Comparison of ENCODE assay signal across 19 cellular contexts in the genomic region with DNA sequence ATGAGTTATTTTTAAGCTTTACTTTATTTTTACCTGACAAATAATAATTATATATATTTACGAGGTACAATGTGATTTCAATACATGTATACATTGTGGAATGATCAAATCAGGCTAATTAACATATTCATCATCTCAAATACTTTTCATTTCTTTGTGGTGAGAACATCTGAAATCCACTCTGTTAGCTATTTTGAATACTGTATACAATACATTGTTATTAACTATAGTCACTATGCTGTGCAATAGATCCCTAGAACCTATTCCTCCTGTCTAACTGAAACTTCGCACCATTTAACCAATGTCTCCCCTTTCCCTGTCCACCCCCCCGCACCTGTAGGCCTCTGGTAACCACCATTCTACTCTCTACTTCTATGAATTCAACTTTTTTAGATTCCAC. TPM values are rescaled to one million over a fixed set of nuclear protein-coding genes. Genes with fewer than 3 reads are reported as not detected.
A peak's percentile ranks its signal among the peaks of the same experiment; 100 is the strongest.
DNase-seq lines count a peak whose midpoint lies in the region; ATAC-seq and FAIRE-seq lines count a peak whose summit lies in the region.
"Had no signal": no experiment of that assay in that cellular context is flagged by ENCODE, and none has a peak within 500 bp of the region (broad histone marks: within the 10 kb centered on the region; RNA-seq: fewer than 3 reads in every experiment).

No MANE protein-coding gene starts in this region.

- no peak for ATAC-seq in CD4-positive, CD25-positive, alpha-beta regulatory T cell (ENCODE audit: low read depth in 2 of 2)
- no peak for ATAC-seq in stimulated activated naive CD8-positive, alpha-beta T cell treated with anti-CD3 and anti-CD28 coated beads, Interleukin-15, Interleukin-2, amounts not matched to agents 100 U/mL and 50 U/mL, for 24 hours
- ATAC-seq: GM12878 had no signal

- H3K4me3 Mint-ChIP-seq in CD4-positive, CD25-positive, alpha-beta regulatory T cell: no peak overlapping the region
- no peak overlapping the region for H3K4me3 Mint-ChIP-seq in CD8-positive, alpha-beta memory T cell
- H3K4me3 Mint-ChIP-seq: HFFc6, IgD-negative memory B cell had no signal

- CTCF ChIA-PET in CD8-positive, alpha-beta memory T cell (lab: Charles Lee): no interaction called here

- no peaks in the 10 kb centered on the region for H3K36me3 ChIP-seq in CD4-positive, CD25-positive, alpha-beta regulatory T cell (ENCODE audit: control insufficient read depth, insufficient read depth, low read length)
- peaks cover 0 to 3% (median 2%) of the 10 kb centered on the region in 3 donors for H3K36me3 ChIP-seq in skeletal muscle tissue (ENCODE audit: control insufficient read depth in 3 of 3, insufficient read depth in 3 of 3, low read length in 3 of 3)
- H3K36me3 ChIP-seq in CD8-positive, alpha-beta memory T cell (ENCODE audit: insufficient read depth, low read length): no peaks in the 10 kb centered on the region
- H3K36me3 ChIP-seq: BLaER1 had no signal

- no peaks in the 10 kb centered on the region for H3K9me3 ChIP-seq in CD4-positive, CD25-positive, alpha-beta regulatory T cell (ENCODE audit: control insufficient read depth in 2 of 2, low read length in 2 of 2)
- H3K9me3 ChIP-seq in skeletal muscle tissue (ENCODE audit: control insufficient read depth in 3 of 3, low read length in 3 of 3): no peaks in the 10 kb centered on the region
- H3K9me3 ChIP-seq in CD8-positive, alpha-beta memory T cell (ENCODE audit: low read length): no peaks in the 10 kb centered on the region
- H3K9me3 ChIP-seq: BLaER1 had no signal

- no peaks in the 10 kb centered on the region for H3K27me3 ChIP-seq in CD4-positive, CD25-positive, alpha-beta regulatory T cell (ENCODE audit: control insufficient read depth, insufficient read depth, low read length)
- no peaks in the 10 kb centered on the region for H3K27me3 ChIP-seq in skeletal muscle tissue (ENCODE audit: control insufficient read depth in 3 of 3, insufficient read depth in 3 of 3, low read length in 3 of 3)
- no peaks in the 10 kb centered on the region for H3K27me3 ChIP-seq in CD8-positive, alpha-beta memory T cell (ENCODE audit: insufficient read depth, low read length, poor library complexity, severe bottlenecking)
- H3K27me3 ChIP-seq: BLaER1 had no signal

- H3K4me1 Mint-ChIP-seq in CD4-positive, CD25-positive, alpha-beta regulatory T cell: peaks cover 4 to 13% (median 9%) of the 10 kb centered on the region in 4 donors
- H3K4me1 Mint-ChIP-seq in CD8-positive, alpha-beta memory T cell: peaks cover 4 to 6% (median 6%) of the 10 kb centered on the region in 3 donors

- POLR2A ChIA-PET in CD8-positive, alpha-beta memory T cell (lab: Charles Lee): no interaction called here

- no peaks in the 10 kb centered on the region for H3K27me3 Mint-ChIP-seq in CD4-positive, CD25-positive, alpha-beta regulatory T cell
- H3K27me3 Mint-ChIP-seq in CD8-positive, alpha-beta memory T cell: no peaks in the 10 kb centered on the region
- H3K27me3 Mint-ChIP-seq: IgD-negative memory B cell had no signal

- H3K36me3 Mint-ChIP-seq in CD4-positive, CD25-positive, alpha-beta regulatory T cell: no peaks in the 10 kb centered on the region
- H3K36me3 Mint-ChIP-seq in CD8-positive, alpha-beta memory T cell: no peaks in the 10 kb centered on the region
- H3K36me3 Mint-ChIP-seq: IgD-negative memory B cell had no signal

- no peak for DNase-seq in CD4-positive, CD25-positive, alpha-beta regulatory T cell
- DNase-seq in HS-5 (ENCODE audit: low read depth) (peak; percentile 35), NCI-H524 treated with DMSO at 0.1 percent for 48 hours (lab: John Stamatoyannopoulos, UW) (no peak)
- no peak for DNase-seq in CD8-positive, alpha-beta memory T cell
- no peak for DNase-seq in stimulated activated naive CD8-positive, alpha-beta T cell treated with anti-CD3 and anti-CD28 coated beads, Interleukin-15, Interleukin-2, amounts not matched to agents 100 U/mL and 50 U/mL, for 24 hours
- DNase-seq: 8988T, AML-193, DMS153, DMS79 treated with DMSO at 0.1 percent for 48 hours, HCEC 1CT, HFFc6 had no signal

- no peak overlapping the region for H3K27ac ChIP-seq in CD4-positive, CD25-positive, alpha-beta regulatory T cell (ENCODE audit: insufficient read depth, low read length, poor library complexity, severe bottlenecking)
- peak overlapping the region; percentile 23 for H3K27ac ChIP-seq in skeletal muscle tissue (ENCODE audit: low read depth, low read length)
- no peak overlapping the region for H3K27ac ChIP-seq in CD8-positive, alpha-beta memory T cell (ENCODE audit: low read depth, low read length)
- H3K27ac ChIP-seq: BLaER1, KMS-11 had no signal

- H3K9ac ChIP-seq in skeletal muscle tissue (ENCODE audit: low read depth in 1 of 3, low read length in 3 of 3): no peak overlapping the region
- H3K9ac ChIP-seq: BLaER1, KMS-11 had no signal

- no peaks in the 10 kb centered on the region for H3K9me3 Mint-ChIP-seq in CD4-positive, CD25-positive, alpha-beta regulatory T cell
- H3K9me3 Mint-ChIP-seq in CD8-positive, alpha-beta memory T cell: no peaks in the 10 kb centered on the region
- H3K9me3 Mint-ChIP-seq: HFFc6, IgD-negative memory B cell had no signal

- peaks cover 6% of the 10 kb centered on the region for H3K4me1 ChIP-seq in CD4-positive, CD25-positive, alpha-beta regulatory T cell (ENCODE audit: control insufficient read depth, insufficient read depth, low read length, poor library complexity, severe bottlenecking)
- H3K4me1 ChIP-seq in skeletal muscle tissue (ENCODE audit: control insufficient read depth in 3 of 3, insufficient read depth in 3 of 3, low read length in 3 of 3): peaks cover 11 to 23% (median 12%) of the 10 kb centered on the region in 3 donors
- H3K4me1 ChIP-seq in CD8-positive, alpha-beta memory T cell (ENCODE audit: insufficient read depth, low read length): peaks cover 6% of the 10 kb centered on the region
- H3K4me1 ChIP-seq: BLaER1 had no signal

- peak overlapping the region in 2 of 3 donors; percentile 48 to 89 for H3K27ac Mint-ChIP-seq in CD4-positive, CD25-positive, alpha-beta regulatory T cell
- H3K27ac Mint-ChIP-seq in CD8-positive, alpha-beta memory T cell: peak overlapping the region in 4 of 8 donors; percentile 32 to 88 (median 42)
- H3K27ac Mint-ChIP-seq: HFFc6, IgD-negative memory B cell had no signal

- peak; percentile 21 for FAIRE-seq in colon (lab: Jason Lieb, UNC)
- FAIRE-seq: D721Med, GM12878, GM18507 had no signal

- no peak overlapping the region for H3K4me3 ChIP-seq in CD4-positive, CD25-positive, alpha-beta regulatory T cell (ENCODE audit: low read depth, low read length)
- H3K4me3 ChIP-seq in skeletal muscle tissue (ENCODE audit: low read length in 3 of 3): peak overlapping the region in 1 of 3 donors; percentile 5
- no peak overlapping the region for H3K4me3 ChIP-seq in CD8-positive, alpha-beta memory T cell (ENCODE audit: low read length)
- H3K4me3 ChIP-seq: BLaER1, GM12878 had no signal

RNA-seq across cellular contexts. Expression of a gene that starts 7.9 kb away (rescaled TPM):
- 69.0 TPM for total RNA-seq in CD4-positive, CD25-positive, alpha-beta regulatory T cell
- 10 to 100 TPM; 64.2 to 92.3 (median 75.9) TPM for polyA plus RNA-seq in CD4-positive, CD25-positive, alpha-beta regulatory T cell
- 33.4 TPM for total RNA-seq in skeletal muscle tissue
- total RNA-seq in CD8-positive, alpha-beta memory T cell: 100 to 1,000 TPM; 105 TPM
- 68.6 TPM for polyA plus RNA-seq in CD8-positive, alpha-beta memory T cell
